In genomic region chr1:202623075-202623474, GRCh38 we compare ENCODE assay signal across 11 cellular contexts.
DNase-seq lines count a peak whose midpoint lies in the region; ATAC-seq and TF ChIP-seq lines count a peak whose summit lies in the region.
"Had no signal": no experiment of that assay in that cellular context is flagged by ENCODE, and none has a peak within 500 bp of the region (broad histone marks: within the 10 kb centered on the region; RNA-seq: fewer than 3 reads in every experiment).

No MANE protein-coding gene starts in this region.

- intact Hi-C loops in ascending aorta (cut with DNase I) (no loop called here), right cardiac atrium (cut with DNase I) (no loop called here)

- peak; percentile 41 for DNase-seq in DMS 273 (lab: John Stamatoyannopoulos, UW; ENCODE audit: unreplicated experiment)
- no peak for DNase-seq in DMS 273 treated with DMSO at 0.1 percent for 48 hours (lab: John Stamatoyannopoulos, UW)
- DNase-seq in ascending aorta (ENCODE audit: low spot score in 2 of 2), result peak in 1 of 2 donors; percentile 80
- DNase-seq in right cardiac atrium, result peak; percentile 72 to 81 (median 81)
- peak; percentile 19 for DNase-seq in stromal cell of bone marrow (ENCODE audit: low read depth)
- DNase-seq in NCI-H526 treated with DMSO at 0.1 percent for 48 hours (lab: John Stamatoyannopoulos, UW), result no peak
- DNase-seq: NCI-H2029, retina had no signal

- 44% methylated on average over 7 of the region's 7 CpGs for WGBS in right cardiac atrium

- ATAC-seq in right cardiac atrium (peak; percentile 60 to 62), GM19328 (IDR thresholded peaks at IDR 0.05; ENCODE audit: unreplicated experiment) (no peak), HG03025 (IDR thresholded peaks at IDR 0.05; ENCODE audit: low FRiP score, unreplicated experiment) (no peak)

- H3K9me3 ChIP-seq in ascending aorta (no peaks in the 10 kb centered on the region), right cardiac atrium (ENCODE audit: control insufficient read depth, low read length) (no peaks in the 10 kb centered on the region)

- no peaks in the 10 kb centered on the region for H3K36me3 ChIP-seq in ascending aorta

- H3K27ac ChIP-seq in ascending aorta (peak overlapping the region; percentile 43 to 67), right cardiac atrium (ENCODE audit: low read length) (no peak overlapping the region)
- H3K27ac ChIP-seq: 22Rv1 had no signal

- H3K4me3 ChIP-seq in ascending aorta (peak overlapping the region in 1 of 2 donors; percentile 46), right cardiac atrium (ENCODE audit: low read length) (no peak overlapping the region)

- H3K27me3 ChIP-seq in ascending aorta (no peaks in the 10 kb centered on the region), right cardiac atrium (ENCODE audit: control insufficient read depth, insufficient read depth) (no peaks in the 10 kb centered on the region)

- H3K4me1 ChIP-seq in ascending aorta, result peaks cover 11 to 27% of the 10 kb centered on the region in 2 donors
- H3K4me1 ChIP-seq in right cardiac atrium (ENCODE audit: control insufficient read depth, insufficient read depth, low read length), result peaks cover 7% of the 10 kb centered on the region

- TF ChIP-seq CTCF in ascending aorta (IDR thresholded peaks at IDR 0.05), result no peak

Comparison
In these comparisons a context has a peak if more than half of its experiments do, and no peak if none do; other contexts are left out.
1. DNase-seq: peak in DMS 273 (single experiment), right cardiac atrium (3 of 3) and stromal cell of bone marrow (single experiment); none in DMS 273 treated with DMSO at 0.1 percent for 48 hours (single experiment) and NCI-H526 treated with DMSO at 0.1 percent for 48 hours (single experiment).
2. ATAC-seq: peak in right cardiac atrium (2 of 2); none in GM19328 (single experiment) and HG03025 (single experiment).